In the genomic region with DNA sequence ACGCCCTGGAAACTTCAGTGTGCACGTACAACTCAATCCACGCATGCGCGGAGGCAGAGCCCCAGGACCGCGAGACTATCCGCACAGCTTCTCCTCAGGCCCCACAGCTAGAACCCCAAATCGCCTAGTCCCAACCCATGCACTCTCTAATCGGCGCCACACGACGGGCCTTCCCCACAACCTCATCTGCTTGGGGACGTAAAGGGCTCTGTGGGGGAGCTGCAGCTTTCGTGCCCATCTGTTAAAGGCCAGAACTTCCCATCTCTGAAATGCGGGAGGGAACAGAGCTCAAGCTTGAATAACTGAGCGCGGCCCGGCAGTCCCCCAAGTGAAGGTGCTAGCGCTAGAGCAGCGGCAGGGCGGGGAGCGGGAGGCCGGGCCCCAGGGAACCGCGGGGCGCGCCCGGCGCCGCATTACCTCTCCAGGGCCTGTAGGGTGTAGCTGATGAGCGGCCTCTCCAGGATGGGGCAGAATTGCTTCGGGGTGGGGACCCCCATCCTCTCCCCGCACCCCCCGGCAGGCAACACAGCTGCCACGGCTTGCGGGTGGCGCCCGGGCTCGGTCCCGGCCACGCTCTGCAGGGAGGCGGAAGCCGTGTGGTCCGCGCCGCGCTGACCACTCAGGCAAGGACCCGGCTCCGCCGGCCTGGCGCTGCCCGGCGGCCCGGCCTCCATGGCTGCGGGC, we compare ENCODE assay signal across 8 cellular contexts. TPM values are rescaled to one million over a fixed set of nuclear protein-coding genes. Genes with fewer than 3 reads are reported as not detected.
DNase-seq lines count a peak whose midpoint lies in the region; ATAC-seq and TF ChIP-seq lines count a peak whose summit lies in the region.

No MANE protein-coding gene starts in this region.

- H4K20me1 ChIP-seq in OCI-LY3 (ENCODE audit: insufficient read depth, low read length), result no peaks in the 10 kb centered on the region

- H3K9ac ChIP-seq in OCI-LY3 (ENCODE audit: low read length), result peak overlapping the region; percentile 90

- peak; percentile 85 for ATAC-seq in GM21367 (IDR thresholded peaks at IDR 0.05; ENCODE audit: unreplicated experiment)

- H3K27me3 ChIP-seq in OCI-LY3 (ENCODE audit: low read depth, low read length), result no peaks in the 10 kb centered on the region

- no peaks in the 10 kb centered on the region for H3K9me3 ChIP-seq in OCI-LY3 (ENCODE audit: insufficient read depth, low read length)

- H3K4me2 ChIP-seq in OCI-LY3 (ENCODE audit: low read length), result peak overlapping the region; percentile 92

- peak; percentile 85 for DNase-seq in COR-L47 (lab: John Stamatoyannopoulos, UW)
- DNase-seq in HUDEP-2 (lab: John Stamatoyannopoulos, UW; ENCODE audit: unreplicated experiment in 76 of 76), result peak in 72 of 76 experiments; percentile 31 to 88 (median 74)
- DNase-seq in activated T-cell treated with anti-CD3 and anti-CD28 coated beads for 48 hours (ENCODE audit: low read depth), result peak; percentile 74
- DNase-seq in erythroblast (lab: John Stamatoyannopoulos, UW), result peak; percentile 93 to 96
- peak; percentile 89 for DNase-seq in mucosa of gallbladder (ENCODE audit: low spot score)
- peak; percentile 74 for DNase-seq in stimulated activated CD8-positive, alpha-beta memory T cell treated with anti-CD3 and anti-CD28 coated beads, Interleukin-4, amount 100 ng/mL, for 24 hours (ENCODE audit: low read depth)

- peak overlapping the region; percentile 98 for H3K4me3 ChIP-seq in OCI-LY3 (ENCODE audit: low read length)

- peak overlapping the region; percentile 99 for H2AFZ ChIP-seq in OCI-LY3 (ENCODE audit: low read depth, low read length)

- peaks cover 12% of the 10 kb centered on the region for H3K4me1 ChIP-seq in OCI-LY3 (ENCODE audit: low read length)

- no peak for TF ChIP-seq CTCF in OCI-LY3 (IDR thresholded peaks at IDR 0.05; ENCODE audit: low read depth, low read length)

- H3K79me2 ChIP-seq in OCI-LY3 (ENCODE audit: low read length), result no peaks in the 10 kb centered on the region

- TF ChIP-seq POLR2A in erythroblast (IDR thresholded peaks at IDR 0.05; ENCODE audit: low read length), result peak; percentile 92

- H3K36me3 ChIP-seq in OCI-LY3 (replicated peaks; ENCODE audit: low read depth, low read length), result peaks cover 4% of the 10 kb centered on the region

- peak overlapping the region; percentile 94 for H3K27ac ChIP-seq in OCI-LY3 (ENCODE audit: low read length)

RNA-seq across cellular contexts. Expression of a gene that starts 0.5 kb away (rescaled TPM):
- 3.3 TPM for total RNA-seq in mucosa of gallbladder

RNA-seq across cellular contexts. Expression of a gene that starts 44.7 kb away (rescaled TPM):
- 0.12 TPM for total RNA-seq in mucosa of gallbladder

Comparison
In these comparisons a context has a peak if more than half of its experiments do, and no peak if none do; other contexts are left out.
1. Peak in every context shown above with its lines: DNase-seq, ATAC-seq, H3K4me3 ChIP-seq and H3K27ac ChIP-seq.